8 cellular contexts compared by ENCODE assay signal in genomic region chr9:22244141-22245011, GRCh38.
A peak's percentile ranks its signal among the peaks of the same experiment; 100 is the strongest.
DNase-seq lines count a peak whose midpoint lies in the region; ATAC-seq, FAIRE-seq and TF ChIP-seq lines count a peak whose summit lies in the region.

No MANE protein-coding gene starts in this region.

- H3K79me2 ChIP-seq in OCI-LY3 (ENCODE audit: low read length) = no peaks in the 10 kb centered on the region
- no peaks in the 10 kb centered on the region for H3K79me2 ChIP-seq in mesendoderm (ENCODE audit: control insufficient read depth, insufficient read depth, low read length)

- no peak overlapping the region for H3K4ac ChIP-seq in mesendoderm (ENCODE audit: low read depth, low read length)

- H3K4me1 ChIP-seq in BE2C = no peaks in the 10 kb centered on the region
- H3K4me1 ChIP-seq in OCI-LY3 (ENCODE audit: low read length) = peaks cover 61% of the 10 kb centered on the region
- H3K4me1 ChIP-seq in mesendoderm (ENCODE audit: control insufficient read depth, low read depth, low read length) = no peaks in the 10 kb centered on the region

- H3K9ac ChIP-seq in OCI-LY3 (ENCODE audit: low read length) = peak overlapping the region; percentile 34
- H3K9ac ChIP-seq in mesendoderm (ENCODE audit: low read length) = no peak overlapping the region

- H4K20me1 ChIP-seq in OCI-LY3 (ENCODE audit: insufficient read depth, low read length) = no peaks in the 10 kb centered on the region

- no peak overlapping the region for H2BK120ac ChIP-seq in mesendoderm (ENCODE audit: low read depth, low read length)

- H4K5ac ChIP-seq in mesendoderm (ENCODE audit: low read length) = no peak overlapping the region

- H3K4me2 ChIP-seq in OCI-LY3 (ENCODE audit: low read length) = peak overlapping the region; percentile 71
- no peak overlapping the region for H3K4me2 ChIP-seq in mesendoderm (ENCODE audit: low read length)

- FAIRE-seq in colon (lab: Jason Lieb, UNC) = peak; percentile 49

- no peak overlapping the region for H3K18ac ChIP-seq in mesendoderm (ENCODE audit: low read length)

- no peaks in the 10 kb centered on the region for H3K79me1 ChIP-seq in mesendoderm (ENCODE audit: low read length)

- H3K23ac ChIP-seq in mesendoderm (ENCODE audit: low read length) = no peak overlapping the region

- no peaks in the 10 kb centered on the region for H3K27me3 ChIP-seq in BE2C
- H3K27me3 ChIP-seq in OCI-LY3 (ENCODE audit: low read depth, low read length) = no peaks in the 10 kb centered on the region
- H3K27me3 ChIP-seq in mesendoderm (ENCODE audit: insufficient read depth, low read length, poor library complexity) = no peaks in the 10 kb centered on the region

- H3K36me3 ChIP-seq in BE2C (no peaks in the 10 kb centered on the region), OCI-LY3 (replicated peaks; ENCODE audit: low read depth, low read length) (no peaks in the 10 kb centered on the region), mesendoderm (ENCODE audit: control insufficient read depth, insufficient read depth, low read length) (no peaks in the 10 kb centered on the region)

- H2BK15ac ChIP-seq in mesendoderm (replicated peaks; ENCODE audit: low read depth) = no peak overlapping the region

- ATAC-seq in HG03135 (IDR thresholded peaks at IDR 0.05; ENCODE audit: unreplicated experiment) = no peak
- ATAC-seq in GM21529 (IDR thresholded peaks at IDR 0.05; ENCODE audit: unreplicated experiment) = no peak

- H3K27ac ChIP-seq in OCI-LY3 (ENCODE audit: low read length) = peak overlapping the region; percentile 88
- no peak overlapping the region for H3K27ac ChIP-seq in mesendoderm (ENCODE audit: low read depth, low read length)

- peak; percentile 28 for DNase-seq in BE2C
- peak; percentile 24 for DNase-seq in HK-2 (ENCODE audit: unreplicated experiment)
- DNase-seq in mesendoderm = peak; percentile 69

- no peak overlapping the region for H3K4me3 ChIP-seq in BE2C (ENCODE audit: low read depth, low read length)
- H3K4me3 ChIP-seq in GM12875 (ENCODE audit: low read depth, low read length) = no peak overlapping the region
- peak overlapping the region; percentile 59 for H3K4me3 ChIP-seq in OCI-LY3 (ENCODE audit: low read length)
- no peak overlapping the region for H3K4me3 ChIP-seq in mesendoderm (ENCODE audit: low read length)

- H3K9me3 ChIP-seq in BE2C = no peaks in the 10 kb centered on the region
- H3K9me3 ChIP-seq in OCI-LY3 (ENCODE audit: insufficient read depth, low read length) = no peaks in the 10 kb centered on the region

- H3K56ac ChIP-seq in mesendoderm (ENCODE audit: low read length) = no peak overlapping the region

- no peak overlapping the region for H2AFZ ChIP-seq in OCI-LY3 (ENCODE audit: low read depth, low read length)

- no peak overlapping the region for H4K8ac ChIP-seq in mesendoderm (ENCODE audit: low read depth, low read length)

- H2BK5ac ChIP-seq in mesendoderm (ENCODE audit: low read length) = no peak overlapping the region

- 100% methylated on average over 1 of the region's 9 CpGs for WGBS in mesendoderm (ENCODE audit: extremely low coverage, insufficient coverage, low lambda C conversion rate)

- H2AK5ac ChIP-seq in mesendoderm (ENCODE audit: low read length) = no peak overlapping the region

- TF ChIP-seq CTCF in BE2C (IDR thresholded peaks at IDR 0.05; ENCODE audit: low read depth, low read length) (peak; percentile 63), GM12875 (IDR thresholded peaks at IDR 0.05; ENCODE audit: borderline replicate concordance, insufficient read depth, low read depth, low read length) (peak; percentile 57), OCI-LY3 (IDR thresholded peaks at IDR 0.05; ENCODE audit: low read depth, low read length) (peak; percentile 86)
